In genomic region chr1:227543283-227544066, GRCh38 we compare ENCODE assay signal across 11 cellular contexts. TPM values are rescaled to one million over a fixed set of nuclear protein-coding genes. Genes with fewer than 3 reads are reported as not detected.
A peak's percentile ranks its signal among the peaks of the same experiment; 100 is the strongest.
DNase-seq lines count a peak whose midpoint lies in the region; ATAC-seq, FAIRE-seq and TF ChIP-seq lines count a peak whose summit lies in the region.
"Had no signal": no experiment of that assay in that cellular context is flagged by ENCODE, and none has a peak within 500 bp of the region (broad histone marks: within the 10 kb centered on the region; RNA-seq: fewer than 3 reads in every experiment).

No MANE protein-coding gene starts in this region.

- H3K4me3 ChIP-seq in kidney (ENCODE audit: low read length in 2 of 2) (no peak overlapping the region), spleen (no peak overlapping the region)

- no peak for TF ChIP-seq POLR2A in spleen (IDR thresholded peaks at IDR 0.05)

- H3K4me1 Mint-ChIP-seq in activated CD4-positive, alpha-beta T cell treated with anti-CD3 and anti-CD28 coated beads, Interleukin-2, amount 10 ng/mL, durations not matched to agents 7 days and 5 days: peaks cover 5% of the 10 kb centered on the region
- H3K4me1 Mint-ChIP-seq in activated CD8-positive, alpha-beta T cell treated with anti-CD3 and anti-CD28 coated beads, Interleukin-2, amount 10 ng/mL, durations not matched to agents 7 days and 5 days (ENCODE audit: low read depth): peaks cover 4% of the 10 kb centered on the region

- CTCF ChIA-PET in activated CD4-positive, alpha-beta T cell treated with anti-CD3 and anti-CD28 coated beads, Interleukin-2, amount 10 ng/mL, durations not matched to agents 7 days and 5 days (lab: Charles Lee): interaction anchor here (0.5 to 1.6 kb wide), 8 partner anchors 9 to 555 kb away, joined by 3 to 16 read pairs (median 3); partner anchors contain the start of gene ZNF678
- CTCF ChIA-PET in activated CD8-positive, alpha-beta T cell treated with anti-CD3 and anti-CD28 coated beads, Interleukin-2, amount 10 ng/mL, durations not matched to agents 7 days and 5 days (lab: Charles Lee): interaction anchor here (0.6 to 1.2 kb wide), 10 partner anchors 11 to 532 kb away, joined by 3 to 20 read pairs (median 4); partner anchors contain the start of gene ZNF678

- WGBS in spleen, 5 donors: 83 to 96% (median 91%) methylated on average over 12 to 14 of the region's 14 CpGs

- peak overlapping the region in 1 of 2 donors; percentile 71 for H3K9ac ChIP-seq in kidney (ENCODE audit: low read length in 2 of 2)

- H3K27ac ChIP-seq in kidney (ENCODE audit: low read depth in 2 of 2, low read length in 2 of 2) (no peak overlapping the region), spleen (peak overlapping the region in 4 of 8 donors; percentile 11 to 76 (median 66))

- FAIRE-seq in kidney (lab: Jason Lieb, UNC): no peak

- TF ChIP-seq CTCF in kidney (IDR thresholded peaks at IDR 0.05; ENCODE audit: borderline replicate concordance, extremely low read depth, insufficient read depth) (no peak), spleen (IDR thresholded peaks at IDR 0.05 in 8 of 11, conservative IDR thresholded peaks at IDR 0.05 in 3 of 11) (no peak)

- DNase-seq in activated CD4-positive, alpha-beta T cell treated with anti-CD3 and anti-CD28 coated beads, Interleukin-2, amount 10 ng/mL, durations not matched to agents 7 days and 5 days: no peak
- DNase-seq in activated CD4-positive, alpha-beta T cell treated with anti-CD3 and anti-CD28 coated beads, Interleukin-2, amount 50 U/mL, for 1 hour: no peak
- DNase-seq in activated CD8-positive, alpha-beta T cell treated with anti-CD3 and anti-CD28 coated beads, Interleukin-2, amount 10 ng/mL, durations not matched to agents 7 days and 5 days: no peak
- DNase-seq in kidney (peak; percentile 55), spleen (peak; percentile 67), NOMO-1 (lab: John Stamatoyannopoulos, UW; ENCODE audit: unreplicated experiment in 2 of 2) (no peak)
- DNase-seq: NCI-H1105 treated with DMSO at 0.1 percent for 48 hours had no signal

- intact Hi-C loops in kidney (cut with DNase I) (no loop called here), spleen (cut with DNase I; ENCODE audit: low total_unique reads) (loop anchor here (10.0 kb wide), 1 partner anchor 59 kb away; no protein-coding TSS in a partner anchor)

- H3K4me1 ChIP-seq in kidney (ENCODE audit: control insufficient read depth in 1 of 2, insufficient read depth in 1 of 2, low read depth in 1 of 2, low read length in 2 of 2) (peaks cover 0 to 13% of the 10 kb centered on the region in 2 donors), spleen (peaks cover 0 to 21% (median 16%) of the 10 kb centered on the region in 6 donors)

- H3K9me3 ChIP-seq in kidney (ENCODE audit: control insufficient read depth in 1 of 2, low read length in 2 of 2) (no peaks in the 10 kb centered on the region), spleen (no peaks in the 10 kb centered on the region)
- H3K9me3 ChIP-seq: breast epithelium had no signal

- peak overlapping the region; percentile 85 for H3K27ac Mint-ChIP-seq in activated CD4-positive, alpha-beta T cell treated with anti-CD3 and anti-CD28 coated beads, Interleukin-2, amount 10 ng/mL, durations not matched to agents 7 days and 5 days
- H3K27ac Mint-ChIP-seq in activated CD8-positive, alpha-beta T cell treated with anti-CD3 and anti-CD28 coated beads, Interleukin-2, amount 10 ng/mL, durations not matched to agents 7 days and 5 days: peak overlapping the region; percentile 63

- H3K36me3 Mint-ChIP-seq in activated CD4-positive, alpha-beta T cell treated with anti-CD3 and anti-CD28 coated beads, Interleukin-2, amount 10 ng/mL, durations not matched to agents 7 days and 5 days (ENCODE audit: low read depth): no peaks in the 10 kb centered on the region
- no peaks in the 10 kb centered on the region for H3K36me3 Mint-ChIP-seq in activated CD8-positive, alpha-beta T cell treated with anti-CD3 and anti-CD28 coated beads, Interleukin-2, amount 10 ng/mL, durations not matched to agents 7 days and 5 days (ENCODE audit: low read depth)
- H3K36me3 Mint-ChIP-seq: activated CD4-positive, alpha-beta memory T cell treated with anti-CD3 and anti-CD28 coated beads for 36 hours had no signal

- H3K36me3 ChIP-seq in kidney (ENCODE audit: control insufficient read depth in 1 of 2, insufficient read depth in 2 of 2, low read length in 2 of 2) (no peaks in the 10 kb centered on the region), spleen (no peaks in the 10 kb centered on the region)
- H3K36me3 ChIP-seq: breast epithelium had no signal

- peaks cover 0 to 8% (median 0%) of the 10 kb centered on the region in 7 donors for H3K27me3 ChIP-seq in spleen (replicated peaks in 1 of 7)
- H3K27me3 ChIP-seq: breast epithelium had no signal

- no peaks in the 10 kb centered on the region for H3K27me3 Mint-ChIP-seq in activated CD4-positive, alpha-beta T cell treated with anti-CD3 and anti-CD28 coated beads, Interleukin-2, amount 10 ng/mL, durations not matched to agents 7 days and 5 days
- no peaks in the 10 kb centered on the region for H3K27me3 Mint-ChIP-seq in activated CD8-positive, alpha-beta T cell treated with anti-CD3 and anti-CD28 coated beads, Interleukin-2, amount 10 ng/mL, durations not matched to agents 7 days and 5 days (ENCODE audit: low read depth)
- H3K27me3 Mint-ChIP-seq: activated CD4-positive, alpha-beta memory T cell treated with anti-CD3 and anti-CD28 coated beads for 36 hours had no signal

- POLR2A ChIA-PET in activated CD4-positive, alpha-beta T cell treated with anti-CD3 and anti-CD28 coated beads, Interleukin-2, amount 10 ng/mL, durations not matched to agents 7 days and 5 days (lab: Charles Lee): interaction anchor here (0.6 kb wide), 1 partner anchor 461 kb away, joined by 3 read pairs; no protein-coding TSS in a partner anchor
- POLR2A ChIA-PET in activated CD8-positive, alpha-beta T cell treated with anti-CD3 and anti-CD28 coated beads, Interleukin-2, amount 10 ng/mL, durations not matched to agents 7 days and 5 days (lab: Charles Lee): interaction anchor here (1.1 kb wide), 1 partner anchor 21 kb away, joined by 3 read pairs; no protein-coding TSS in a partner anchor

- H3K4me3 Mint-ChIP-seq in activated CD4-positive, alpha-beta T cell treated with anti-CD3 and anti-CD28 coated beads, Interleukin-2, amount 10 ng/mL, durations not matched to agents 7 days and 5 days: no peak overlapping the region
- H3K4me3 Mint-ChIP-seq in activated CD8-positive, alpha-beta T cell treated with anti-CD3 and anti-CD28 coated beads, Interleukin-2, amount 10 ng/mL, durations not matched to agents 7 days and 5 days: no peak overlapping the region
- H3K4me3 Mint-ChIP-seq: activated CD4-positive, alpha-beta memory T cell treated with anti-CD3 and anti-CD28 coated beads for 36 hours had no signal

- no peak for ATAC-seq in activated CD8-positive, alpha-beta T cell treated with anti-CD3 and anti-CD28 coated beads, Interleukin-2, amount 10 ng/mL, durations not matched to agents 7 days and 5 days
- ATAC-seq in HG03175 (IDR thresholded peaks at IDR 0.05; ENCODE audit: unreplicated experiment): no peak
- no peak for ATAC-seq in HG03432 (IDR thresholded peaks at IDR 0.05; ENCODE audit: unreplicated experiment)

- H3K9me3 Mint-ChIP-seq in activated CD4-positive, alpha-beta T cell treated with anti-CD3 and anti-CD28 coated beads, Interleukin-2, amount 10 ng/mL, durations not matched to agents 7 days and 5 days: no peaks in the 10 kb centered on the region
- no peaks in the 10 kb centered on the region for H3K9me3 Mint-ChIP-seq in activated CD8-positive, alpha-beta T cell treated with anti-CD3 and anti-CD28 coated beads, Interleukin-2, amount 10 ng/mL, durations not matched to agents 7 days and 5 days (ENCODE audit: insufficient read depth)
- H3K9me3 Mint-ChIP-seq: activated CD4-positive, alpha-beta memory T cell treated with anti-CD3 and anti-CD28 coated beads for 36 hours had no signal

RNA-seq across cellular contexts. Expression of gene ZNF678, which starts 19.9 kb away (rescaled TPM):
- 1 to 10 TPM; 4.2 to 4.5 TPM for total RNA-seq in activated CD4-positive, alpha-beta T cell treated with anti-CD3 and anti-CD28 coated beads, Interleukin-2, amount 10 ng/mL, durations not matched to agents 7 days and 5 days
- total RNA-seq in activated CD8-positive, alpha-beta T cell treated with anti-CD3 and anti-CD28 coated beads, Interleukin-2, amount 10 ng/mL, durations not matched to agents 7 days and 5 days: 1 to 10 TPM; 4.1 to 5.2 TPM
- 10.0 TPM for total RNA-seq in kidney
- 1.3 TPM for polyA plus RNA-seq in kidney (ENCODE audit: insufficient read depth, low read depth, low replicate concordance)
- total RNA-seq in spleen: 10 to 100 TPM in 6 of 7 donors, 1 to 10 TPM in 1; 9.2 to 24.5 (median 13.5) TPM
- 1 to 10 TPM; 1.5 to 2.3 (median 1.7) TPM for polyA plus RNA-seq in spleen

Comparison
In these comparisons a context has a peak if more than half of its experiments do, and no peak if none do; other contexts are left out.
1. DNase-seq: peak in kidney (single experiment) and spleen (single experiment); none in activated CD4-positive, alpha-beta T cell treated with anti-CD3 and anti-CD28 coated beads, Interleukin-2, amount 10 ng/mL, durations not matched to agents 7 days and 5 days (single experiment), activated CD4-positive, alpha-beta T cell treated with anti-CD3 and anti-CD28 coated beads, Interleukin-2, amount 50 U/mL, for 1 hour (single experiment), activated CD8-positive, alpha-beta T cell treated with anti-CD3 and anti-CD28 coated beads, Interleukin-2, amount 10 ng/mL, durations not matched to agents 7 days and 5 days (single experiment) and NOMO-1 (0 of 2).